ENCODE assay signal across 8 cellular contexts in genomic region chr16:89922477-89922883, GRCh38. TPM values are rescaled to one million over a fixed set of nuclear protein-coding genes. Genes with fewer than 3 reads are reported as not detected.
DNase-seq lines count a peak whose midpoint lies in the region; ATAC-seq and TF ChIP-seq lines count a peak whose summit lies in the region.

No MANE protein-coding gene starts in this region.

- peak overlapping the region; percentile 40 for H3K4me3 Mint-ChIP-seq in natural killer cell

- H3K4me1 Mint-ChIP-seq in natural killer cell = peaks cover 21 to 33% of the 10 kb centered on the region in 2 donors

- no peaks in the 10 kb centered on the region for H3K9me3 Mint-ChIP-seq in natural killer cell

- DNase-seq in ELR (ENCODE audit: low read depth) = peak; percentile 96
- peak; percentile 24 for DNase-seq in LoVo (ENCODE audit: low spot score)
- DNase-seq in activated CD8-positive, alpha-beta memory T cell treated with anti-CD3 and anti-CD28 coated beads, Interleukin-2, amount 50 U/mL, for 4 hours = peak; percentile 44
- peak; percentile 90 for DNase-seq in fibroblast of peridontal ligament (ENCODE audit: extremely low read depth)
- DNase-seq in natural killer cell = no peak

- no peaks in the 10 kb centered on the region for H3K36me3 Mint-ChIP-seq in natural killer cell

- ATAC-seq in natural killer cell = peak in 1 of 3 donors; percentile 12
- no peak for ATAC-seq in GM21381 (IDR thresholded peaks at IDR 0.05; ENCODE audit: unreplicated experiment)
- no peak for ATAC-seq in GM18870 (IDR thresholded peaks at IDR 0.05; ENCODE audit: unreplicated experiment)
- no peak for ATAC-seq in GM19395 (IDR thresholded peaks at IDR 0.05; ENCODE audit: unreplicated experiment)

- no peak overlapping the region for H3K27ac Mint-ChIP-seq in natural killer cell

- TF ChIP-seq CTCF in natural killer cell (IDR thresholded peaks at IDR 0.05) = no peak

- peaks cover 11 to 30% of the 10 kb centered on the region in 2 donors for H3K27me3 Mint-ChIP-seq in natural killer cell (ENCODE audit: low read depth in 2 of 2)

- intact Hi-C loops in natural killer cell (cut with micrococcal nuclease) = no loop called here

RNA-seq across cellular contexts. Expression of gene TUBB3, which starts 0.7 kb away (rescaled TPM):
- 1 to 10 TPM; 1.1 to 1.3 (median 1.2) TPM for total RNA-seq in natural killer cell

RNA-seq across cellular contexts. Expression of gene MC1R, which starts 3.8 kb away (rescaled TPM):
- total RNA-seq in natural killer cell = 10 to 100 TPM; 12.3 to 22.2 (median 13.7) TPM

RNA-seq across cellular contexts. Expression of gene DEF8, which starts 26.1 kb away (rescaled TPM):
- 10 to 100 TPM; 43.0 to 60.3 (median 50.1) TPM for total RNA-seq in natural killer cell

RNA-seq across cellular contexts. Expression of gene TCF25, which starts 49.1 kb away (rescaled TPM):
- 100 to 1,000 TPM; 509 to 682 (median 567) TPM for total RNA-seq in natural killer cell
